ENCODE assay signal across 9 cellular contexts in the genomic region with DNA sequence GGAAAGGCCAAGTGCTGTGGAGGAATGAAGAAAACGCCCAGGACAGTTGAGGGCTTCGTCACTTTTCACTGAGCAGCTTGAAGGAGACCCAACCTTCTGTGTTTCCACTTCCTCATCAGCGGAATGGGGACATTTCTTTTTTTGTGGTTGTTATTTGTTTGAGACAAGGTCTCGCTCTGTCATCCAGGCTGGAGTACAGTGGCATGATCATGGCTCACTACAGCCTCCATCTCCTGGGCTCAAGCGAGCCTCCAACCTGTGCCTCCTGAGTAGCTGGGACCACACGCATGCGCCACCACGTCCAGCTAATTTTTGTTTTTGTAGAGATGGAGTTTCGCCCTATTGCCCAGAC. TPM values are rescaled to one million over a fixed set of nuclear protein-coding genes. Genes with fewer than 3 reads are reported as not detected.
DNase-seq lines count a peak whose midpoint lies in the region; ATAC-seq, FAIRE-seq and TF ChIP-seq lines count a peak whose summit lies in the region.
"Had no signal": no experiment of that assay in that cellular context is flagged by ENCODE, and none has a peak within 500 bp of the region (broad histone marks: within the 10 kb centered on the region; RNA-seq: fewer than 3 reads in every experiment).

No MANE protein-coding gene starts in this region.

- H3K9ac ChIP-seq in K562 (ENCODE audit: insufficient read depth in 1 of 2, low read depth in 2 of 2, low read length in 2 of 2), result no peak overlapping the region

- H3K27me3 ChIP-seq in K562 (ENCODE audit: control insufficient read depth in 2 of 2, insufficient read depth in 2 of 2, low read length in 2 of 2), result no peaks in the 10 kb centered on the region

- intact Hi-C loops in K562 (cut with micrococcal nuclease), result no loop called here
- intact Hi-C loops in sciatic nerve (cut with DNase I), result no loop called here

- CTCF ChIA-PET in K562 (lab: Yijun Ruan, JAX; ENCODE audit: low intra/inter-chr PET ratio), result no interaction called here

- H3K79me2 ChIP-seq in K562 (ENCODE audit: control insufficient read depth, insufficient read depth, low read length), result no peaks in the 10 kb centered on the region

- H2AFZ ChIP-seq in K562 (ENCODE audit: low read depth, low read length), result no peak overlapping the region

- no peaks in the 10 kb centered on the region for H3K9me1 ChIP-seq in K562 (ENCODE audit: control insufficient read depth, insufficient read depth, low read length)

- no peak overlapping the region for H3K4me2 ChIP-seq in K562 (ENCODE audit: insufficient read depth, low read length)

- FAIRE-seq in K562 (lab: Jason Lieb, UNC), result no peak

- no peaks in the 10 kb centered on the region for H3K9me3 ChIP-seq in K562 (replicated peaks; ENCODE audit: control insufficient read depth, insufficient read depth, low read depth, low read length)

- peak; percentile 13 for ATAC-seq in GM18867 (IDR thresholded peaks at IDR 0.05; ENCODE audit: unreplicated experiment)
- ATAC-seq in K562, result no peak
- ATAC-seq in sciatic nerve, result peak; percentile 5

- POLR2A ChIA-PET in K562 (lab: Yijun Ruan, JAX), result interaction anchor here (0.6 to 7.1 kb wide), 10 partner anchors 8 to 1679 kb away, joined by 3 to 95 read pairs (median 4); a partner anchor contains a TSS

- no peak for TF ChIP-seq CTCF in K562 (IDR thresholded peaks at IDR 0.05 in 2 of 3, conservative IDR thresholded peaks at IDR 0.05 in 1 of 3; ENCODE audit: insufficient read depth in 2 of 3, low read depth in 1 of 3, low read length in 3 of 3)

- 78% methylated on average over 9 of the region's 9 CpGs for WGBS in K562 (ENCODE audit: insufficient coverage, low coverage, missing lambda C conversion rate)

- TF ChIP-seq POLR2A in K562 (conservative IDR thresholded peaks at IDR 0.05), result no peak

- H3K4me3 ChIP-seq in K562, result no peak overlapping the region

- peaks cover 15 to 22% of the 10 kb centered on the region in 2 experiments for H3K4me1 ChIP-seq in K562 (replicated peaks in 1 of 2; ENCODE audit: control insufficient read depth in 2 of 2, insufficient read depth in 2 of 2, low read length in 2 of 2)

- DNase-seq in Kasumi-1 (lab: John Stamatoyannopoulos, UW) (peak; percentile 54 to 55), K562 (ENCODE audit: extremely low read depth in 1 of 4, low spot score in 3 of 4) (no peak), sciatic nerve (ENCODE audit: low spot score) (no peak), SW 1271 (lab: John Stamatoyannopoulos, UW) (no peak), NCI-H2107 treated with DMSO at 0.1 percent for 48 hours (lab: John Stamatoyannopoulos, UW; ENCODE audit: unreplicated experiment) (no peak)
- no peak for DNase-seq in stimulated activated CD4-positive, alpha-beta T cell treated with anti-CD3 and anti-CD28 coated beads, Interleukin-15, amount 100 ng/mL, for 24 hours
- no peak for DNase-seq in effector CD8-positive, alpha-beta T cell (lab: John Stamatoyannopoulos, UW)
- DNase-seq: stimulated activated CD4-positive, alpha-beta T cell treated with anti-CD3 and anti-CD28 coated beads, Interleukin-1b, Interleukin-23, amount 100 ng/mL, for 48 hours had no signal

- H3K36me3 ChIP-seq in K562 (ENCODE audit: control insufficient read depth, insufficient read depth, low read length), result no peaks in the 10 kb centered on the region

- in situ Hi-C loops in K562 (cut with MboI), result no loop called here

- H4K20me1 ChIP-seq in K562 (replicated peaks; ENCODE audit: control insufficient read depth, insufficient read depth, low read length), result peaks cover 4% of the 10 kb centered on the region

- TF ChIP-seq EP300 in K562 (IDR thresholded peaks at IDR 0.05; ENCODE audit: low read length), result no peak

- H3K27ac ChIP-seq in K562 (ENCODE audit: extremely low read depth, low read depth, low read length), result no peak overlapping the region

- TF ChIP-seq RAD21 in K562 (CRISPR knock-in tag; conservative IDR thresholded peaks at IDR 0.05 in 1 of 2, IDR thresholded peaks at IDR 0.05 in 1 of 2), result no peak

- no TSS peak for BruUV-seq in K562 (replicated peaks; lab: Mats Ljungman, UMichigan)

TF ChIP-seq in K562, 482 proteins besides CTCF, POLR2A, EP300 and RAD21 (continues in another document):
- peak; percentile 36; the same call in 1 of the 2 replicates for TF ChIP-seq SPI1 (IDR thresholded peaks at IDR 0.05; ENCODE audit: borderline replicate concordance, low read depth, low read length)

RNA-seq across cellular contexts. Expression of a gene that starts 28.6 kb away (rescaled TPM):
- total RNA-seq in K562 (2011; cell fraction: chromatin; rRNA removed; ENCODE audit: low replicate concordance), result 7.2 and 10.6 TPM in 2 replicates
- total RNA-seq in K562 (2011; cell fraction: nucleolus; rRNA removed), result 7.9 and 11.3 TPM in 2 replicates
- total RNA-seq in K562 (2011; cell fraction: nucleoplasm; rRNA removed), result 6.7 and 7.8 TPM in 2 replicates
- 9.6 and 11.8 TPM in 2 replicates for total RNA-seq in K562 (2014; rRNA removed)
- 9.1 and 10.2 TPM in 2 replicates for total RNA-seq in K562 (2014; rRNA removed; fragmentation: Illumina TruSeq; extraction: Trizol)
- 10.5 and 10.9 TPM in 2 replicates for total RNA-seq in K562 (2015; rRNA removed; fragmentation: Illumina TruSeq; extraction: Trizol)
- total RNA-seq in K562 (2021), result 14.9 TPM in 2 replicates
- polyA plus RNA-seq in K562 (2011; rRNA removed), result 10.2 and 14.3 TPM in 2 replicates
- polyA plus RNA-seq in K562 (2011; cell fraction: cytosol; rRNA removed), result 9.9 and 11.1 TPM in 2 replicates
- polyA plus RNA-seq in K562 (2011; cell fraction: nucleus; rRNA removed), result 5.4 and 6.0 TPM in 2 replicates
- 12.3 and 15.2 TPM in 2 replicates for polyA plus RNA-seq in K562 (2012)
- polyA plus RNA-seq in K562 (2014; fragmentation: Illumina TruSeq; extraction: Trizol), result 14.1 and 14.6 TPM in 2 replicates
- polyA plus RNA-seq in K562 (2014; fragmentation: Nextera tagmentation; extraction: Ambion mirVana), result 1 to 10 TPM; 2.6 to 2.8 TPM
- polyA plus RNA-seq in K562 (2014; rRNA removed), result 10.1 and 11.6 TPM in 2 replicates
- polyA minus RNA-seq in K562 (2011; rRNA and poly(A)+ RNA removed), result 18.7 and 25.2 TPM in 2 replicates
- 7.8 and 11.6 TPM in 2 replicates for polyA minus RNA-seq in K562 (2011; cell fraction: cytosol; rRNA and poly(A)+ RNA removed)
- 4.7 and 7.8 TPM in 2 replicates for polyA minus RNA-seq in K562 (2011; cell fraction: nucleus; rRNA and poly(A)+ RNA removed)
- total RNA-seq in sciatic nerve, result 33.3 TPM

RNA-seq across cellular contexts. Expression of a gene that starts 43.5 kb away (rescaled TPM):
- total RNA-seq in K562 (2011; cell fraction: chromatin; rRNA removed; ENCODE audit: low replicate concordance), result 308 and 373 TPM in 2 replicates
- total RNA-seq in K562 (2011; cell fraction: nucleolus; rRNA removed), result 190 and 213 TPM in 2 replicates
- total RNA-seq in K562 (2011; cell fraction: nucleoplasm; rRNA removed), result 283 and 338 TPM in 2 replicates
- total RNA-seq in K562 (2014; rRNA removed) (349 and 444 TPM in 2 replicates), K562 (2014; rRNA removed; fragmentation: Illumina TruSeq; extraction: Trizol) (456 and 483 TPM in 2 replicates), K562 (2015; rRNA removed; fragmentation: Illumina TruSeq; extraction: Trizol) (490 and 510 TPM in 2 replicates), K562 (2021) (509 and 517 TPM in 2 replicates), sciatic nerve (111 TPM)
- polyA plus RNA-seq in K562 (2011; rRNA removed) (447 and 549 TPM in 2 replicates), K562 (2014; fragmentation: Illumina TruSeq; extraction: Trizol) (802 and 1,050 TPM in 2 replicates), K562 (2014; fragmentation: Nextera tagmentation; extraction: Ambion mirVana) (100 to 1,000 TPM; 105 to 140 TPM), K562 (2014; rRNA removed) (512 and 577 TPM in 2 replicates)
- 383 and 522 TPM in 2 replicates for polyA plus RNA-seq in K562 (2011; cell fraction: cytosol; rRNA removed)
- polyA plus RNA-seq in K562 (2011; cell fraction: nucleus; rRNA removed), result 310 and 377 TPM in 2 replicates
- 354 and 451 TPM in 2 replicates for polyA plus RNA-seq in K562 (2012)
- 247 and 258 TPM in 2 replicates for polyA minus RNA-seq in K562 (2011; rRNA and poly(A)+ RNA removed)
- 169 and 177 TPM in 2 replicates for polyA minus RNA-seq in K562 (2011; cell fraction: cytosol; rRNA and poly(A)+ RNA removed)
- polyA minus RNA-seq in K562 (2011; cell fraction: nucleus; rRNA and poly(A)+ RNA removed), result 101 and 183 TPM in 2 replicates

Comparison
In these comparisons a context has a peak if more than half of its experiments do, and no peak if none do; other contexts are left out.
1. DNase-seq: peak in Kasumi-1 (2 of 2); none in K562 (0 of 4), sciatic nerve (single experiment), SW 1271 (0 of 2), stimulated activated CD4-positive, alpha-beta T cell treated with anti-CD3 and anti-CD28 coated beads, Interleukin-15, amount 100 ng/mL, for 24 hours (single experiment), NCI-H2107 treated with DMSO at 0.1 percent for 48 hours (single experiment) and effector CD8-positive, alpha-beta T cell (single experiment).